Comparison of ENCODE assay signal across 8 cellular contexts in the genomic region with DNA sequence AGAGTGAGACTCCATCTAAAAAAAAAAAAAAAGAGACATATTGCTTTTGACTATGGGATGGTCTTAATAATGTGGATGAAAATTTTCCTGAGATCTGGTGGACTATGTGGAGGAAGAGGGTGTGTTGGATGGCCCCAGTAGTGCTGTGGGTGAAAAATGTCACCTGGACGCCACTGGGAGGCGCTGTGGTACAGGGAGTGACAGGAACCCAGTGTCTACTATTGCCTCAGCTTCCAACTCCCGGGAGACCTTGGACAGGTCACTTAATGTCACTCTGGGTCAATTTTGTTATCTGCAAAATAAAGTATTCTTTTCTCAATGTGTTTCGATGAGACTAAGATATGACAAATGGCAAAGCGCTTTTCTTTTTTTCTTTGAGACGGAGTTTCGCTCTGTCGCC. TPM values are rescaled to one million over a fixed set of nuclear protein-coding genes. Genes with fewer than 3 reads are reported as not detected.
A peak's percentile ranks its signal among the peaks of the same experiment; 100 is the strongest.
DNase-seq lines count a peak whose midpoint lies in the region; ATAC-seq and TF ChIP-seq lines count a peak whose summit lies in the region.

No MANE protein-coding gene starts in this region.

- H3K9me3 ChIP-seq in GM23248 (ENCODE audit: low read depth) (no peaks in the 10 kb centered on the region), esophagus squamous epithelium (no peaks in the 10 kb centered on the region), thoracic aorta (no peaks in the 10 kb centered on the region)

- H3K4me1 Mint-ChIP-seq in activated CD8-positive, alpha-beta T cell treated with anti-CD3 and anti-CD28 coated beads, Interleukin-2, amount 10 ng/mL, durations not matched to agents 7 days and 5 days (ENCODE audit: low read depth), result no peaks in the 10 kb centered on the region
- H3K4me1 Mint-ChIP-seq in natural killer cell, result no peaks in the 10 kb centered on the region

- no peak overlapping the region for H3K4me2 ChIP-seq in GM23248 (ENCODE audit: unreplicated experiment)

- H3K4me3 ChIP-seq in GM23248 (no peak overlapping the region), esophagus squamous epithelium (no peak overlapping the region), thoracic aorta (no peak overlapping the region)

- H3K27ac ChIP-seq in GM23248, result no peak overlapping the region
- H3K27ac ChIP-seq in esophagus squamous epithelium, result no peak overlapping the region
- H3K27ac ChIP-seq in thoracic aorta, result no peak overlapping the region

- H3K27me3 Mint-ChIP-seq in activated CD8-positive, alpha-beta T cell treated with anti-CD3 and anti-CD28 coated beads, Interleukin-2, amount 10 ng/mL, durations not matched to agents 7 days and 5 days (ENCODE audit: low read depth), result peaks cover 14% of the 10 kb centered on the region
- peaks cover 16 to 19% of the 10 kb centered on the region in 2 donors for H3K27me3 Mint-ChIP-seq in natural killer cell (ENCODE audit: low read depth in 2 of 2)

- TF ChIP-seq CTCF in esophagus squamous epithelium (IDR thresholded peaks at IDR 0.05) (peak; percentile 41 to 77 (median 70)), natural killer cell (IDR thresholded peaks at IDR 0.05) (peak; percentile 64), thoracic aorta (IDR thresholded peaks at IDR 0.05) (peak; percentile 33)

- no peak overlapping the region for H3K4me3 Mint-ChIP-seq in activated CD8-positive, alpha-beta T cell treated with anti-CD3 and anti-CD28 coated beads, Interleukin-2, amount 10 ng/mL, durations not matched to agents 7 days and 5 days
- H3K4me3 Mint-ChIP-seq in natural killer cell, result no peak overlapping the region

- no peaks in the 10 kb centered on the region for H3K79me2 ChIP-seq in GM23248 (ENCODE audit: insufficient read depth)

- H3K9me2 ChIP-seq in GM23248 (ENCODE audit: insufficient read depth), result no peaks in the 10 kb centered on the region

- CTCF ChIA-PET in activated CD8-positive, alpha-beta T cell treated with anti-CD3 and anti-CD28 coated beads, Interleukin-2, amount 10 ng/mL, durations not matched to agents 7 days and 5 days (lab: Charles Lee), result interaction anchor here (0.7 to 1.8 kb wide), 8 partner anchors 9 to 378 kb away, joined by 3 to 5 read pairs (median 3); no protein-coding TSS in a partner anchor

- H3K9ac ChIP-seq in GM23248, result no peak overlapping the region

- no peaks in the 10 kb centered on the region for H3K36me3 Mint-ChIP-seq in activated CD8-positive, alpha-beta T cell treated with anti-CD3 and anti-CD28 coated beads, Interleukin-2, amount 10 ng/mL, durations not matched to agents 7 days and 5 days (ENCODE audit: low read depth)
- no peaks in the 10 kb centered on the region for H3K36me3 Mint-ChIP-seq in natural killer cell

- H3K27me3 ChIP-seq in GM23248 (replicated peaks; ENCODE audit: insufficient read depth) (peaks cover 4% of the 10 kb centered on the region; the same call in 1 of the 2 replicates), esophagus squamous epithelium (peaks cover 0 to 5% (median 0%) of the 10 kb centered on the region in 4 donors), thoracic aorta (replicated peaks; ENCODE audit: insufficient read depth) (peaks cover 4% of the 10 kb centered on the region)

- H3K9me3 Mint-ChIP-seq in activated CD8-positive, alpha-beta T cell treated with anti-CD3 and anti-CD28 coated beads, Interleukin-2, amount 10 ng/mL, durations not matched to agents 7 days and 5 days (ENCODE audit: insufficient read depth), result no peaks in the 10 kb centered on the region
- H3K9me3 Mint-ChIP-seq in natural killer cell, result no peaks in the 10 kb centered on the region

- peak; percentile 85 for ATAC-seq in activated CD8-positive, alpha-beta T cell treated with anti-CD3 and anti-CD28 coated beads, Interleukin-2, amount 10 ng/mL, durations not matched to agents 7 days and 5 days
- peak; percentile 60 to 77 (median 68) for ATAC-seq in natural killer cell
- ATAC-seq in thoracic aorta (ENCODE audit: insufficient number of reproducible peaks, low FRiP score, low read depth), result no peak
- no peak for ATAC-seq in GM21390 (IDR thresholded peaks at IDR 0.05; ENCODE audit: unreplicated experiment)

- H2AFZ ChIP-seq in GM23248, result no peak overlapping the region

- POLR2A ChIA-PET in activated CD8-positive, alpha-beta T cell treated with anti-CD3 and anti-CD28 coated beads, Interleukin-2, amount 10 ng/mL, durations not matched to agents 7 days and 5 days (lab: Charles Lee), result interaction anchor here (1.0 kb wide), 1 partner anchor 45 kb away, joined by 4 read pairs; no protein-coding TSS in a partner anchor

- peak; percentile 58 for DNase-seq in COLO668 (lab: John Stamatoyannopoulos, UW; ENCODE audit: unreplicated experiment)
- peak; percentile 58 for DNase-seq in GM23248
- DNase-seq in NCI-H2227 treated with DMSO at 0.1 percent for 48 hours (lab: John Stamatoyannopoulos, UW), result peak; percentile 6
- DNase-seq in activated CD8-positive, alpha-beta T cell treated with anti-CD3 and anti-CD28 coated beads, Interleukin-2, amount 10 ng/mL, durations not matched to agents 7 days and 5 days, result peak; percentile 69
- no peak for DNase-seq in esophagus squamous epithelium (lab: John Stamatoyannopoulos, UW)
- DNase-seq in natural killer cell, result peak; percentile 39
- DNase-seq in thoracic aorta (ENCODE audit: low spot score), result no peak

- TF ChIP-seq POLR2A in esophagus squamous epithelium (IDR thresholded peaks at IDR 0.05), result no peak

- H3K4me1 ChIP-seq in GM23248 (ENCODE audit: insufficient read depth) (no peaks in the 10 kb centered on the region), esophagus squamous epithelium (no peaks in the 10 kb centered on the region), thoracic aorta (ENCODE audit: control insufficient read depth in 1 of 2, low read depth in 2 of 2) (no peaks in the 10 kb centered on the region)

- no peak overlapping the region for H3K27ac Mint-ChIP-seq in activated CD8-positive, alpha-beta T cell treated with anti-CD3 and anti-CD28 coated beads, Interleukin-2, amount 10 ng/mL, durations not matched to agents 7 days and 5 days
- no peak overlapping the region for H3K27ac Mint-ChIP-seq in natural killer cell

- no peaks in the 10 kb centered on the region for H4K20me1 ChIP-seq in GM23248 (ENCODE audit: insufficient read depth)

- H3K36me3 ChIP-seq in GM23248 (ENCODE audit: low read depth), result no peaks in the 10 kb centered on the region
- no peaks in the 10 kb centered on the region for H3K36me3 ChIP-seq in esophagus squamous epithelium
- no peaks in the 10 kb centered on the region for H3K36me3 ChIP-seq in thoracic aorta

- in situ Hi-C loops in GM23248 (cut with MboI), result no loop called here

- intact Hi-C loops in esophagus squamous epithelium (cut with DNase I), result no loop called here
- intact Hi-C loops in natural killer cell (cut with micrococcal nuclease), result loop anchor here (2.0 kb wide), 1 partner anchor 336 kb away; no protein-coding TSS in a partner anchor

- no peaks in the 10 kb centered on the region for H3F3A ChIP-seq in GM23248 (ENCODE audit: insufficient read depth)

- WGBS in GM23248 (ENCODE audit: low coverage in 1 of 2, low lambda C conversion rate in 2 of 2, missing lambda C conversion rate in 2 of 2), 2 experiments, result 51 to 55% methylated on average over 8 of the region's 8 CpGs
- 54 to 59% methylated on average over 8 of the region's 8 CpGs for WGBS in esophagus squamous epithelium, 2 donors

RNA-seq across cellular contexts. Expression of gene DCP1A, which starts 27.7 kb away (rescaled TPM):
- 10.6 and 13.1 TPM in 2 replicates for total RNA-seq in GM23248 (2014; rRNA removed; shearing (Covaris generic))
- 27.2 and 30.2 TPM in 2 replicates for polyA plus RNA-seq in GM23248 (2016; fragmentation: Nextera tagmentation; extraction: Ambion mirVana)
- total RNA-seq in activated CD8-positive, alpha-beta T cell treated with anti-CD3 and anti-CD28 coated beads, Interleukin-2, amount 10 ng/mL, durations not matched to agents 7 days and 5 days, result 10 to 100 TPM; 27.2 to 28.3 TPM
- total RNA-seq in esophagus squamous epithelium (10 to 100 TPM; 12.7 to 17.4 (median 14.2) TPM), natural killer cell (10 to 100 TPM; 36.5 to 48.9 (median 45.8) TPM), thoracic aorta (10 to 100 TPM; 28.5 to 33.2 TPM)

Comparison
In these comparisons a context has a peak if more than half of its experiments do, and no peak if none do; other contexts are left out.
1. DNase-seq: peak in COLO668 (single experiment), GM23248 (single experiment), NCI-H2227 treated with DMSO at 0.1 percent for 48 hours (single experiment), activated CD8-positive, alpha-beta T cell treated with anti-CD3 and anti-CD28 coated beads, Interleukin-2, amount 10 ng/mL, durations not matched to agents 7 days and 5 days (single experiment) and natural killer cell (single experiment); none in esophagus squamous epithelium (single experiment) and thoracic aorta (single experiment).
2. ATAC-seq: peak in activated CD8-positive, alpha-beta T cell treated with anti-CD3 and anti-CD28 coated beads, Interleukin-2, amount 10 ng/mL, durations not matched to agents 7 days and 5 days (single experiment) and natural killer cell (3 of 3); none in thoracic aorta (single experiment) and GM21390 (single experiment).
3. Peak in every context shown above with its lines, with median percentiles within 50 percentile points of each other: CTCF ChIP-seq.